Comparison of ENCODE assay signal across 1 cellular context in the genomic region with DNA sequence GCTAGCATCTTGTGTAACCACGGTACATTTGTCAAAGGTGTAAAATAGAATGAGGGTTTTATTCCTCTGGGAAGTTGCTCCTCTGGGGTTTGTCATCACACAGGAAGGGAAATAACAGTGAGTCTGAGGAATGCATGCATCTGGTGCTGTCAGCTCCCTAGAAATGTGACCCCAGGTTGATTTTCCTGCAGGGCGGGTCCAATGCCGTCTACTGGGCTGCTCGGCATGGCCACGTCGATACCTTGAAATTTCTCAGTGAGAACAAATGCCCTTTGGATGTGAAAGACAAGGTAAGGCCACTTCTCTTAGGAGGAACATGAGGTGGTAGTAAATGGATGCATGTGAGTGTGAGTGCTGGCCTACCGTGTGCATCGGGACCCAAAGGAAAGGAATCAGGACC.
TF ChIP-seq lines count a peak whose summit lies in the region.

No MANE protein-coding gene starts in this region.

TF ChIP-seq in WTC11, 78 proteins besides CTCF, POLR2A, EP300 and RAD21 (continued from another document):
- TF ChIP-seq, protein P1, sequence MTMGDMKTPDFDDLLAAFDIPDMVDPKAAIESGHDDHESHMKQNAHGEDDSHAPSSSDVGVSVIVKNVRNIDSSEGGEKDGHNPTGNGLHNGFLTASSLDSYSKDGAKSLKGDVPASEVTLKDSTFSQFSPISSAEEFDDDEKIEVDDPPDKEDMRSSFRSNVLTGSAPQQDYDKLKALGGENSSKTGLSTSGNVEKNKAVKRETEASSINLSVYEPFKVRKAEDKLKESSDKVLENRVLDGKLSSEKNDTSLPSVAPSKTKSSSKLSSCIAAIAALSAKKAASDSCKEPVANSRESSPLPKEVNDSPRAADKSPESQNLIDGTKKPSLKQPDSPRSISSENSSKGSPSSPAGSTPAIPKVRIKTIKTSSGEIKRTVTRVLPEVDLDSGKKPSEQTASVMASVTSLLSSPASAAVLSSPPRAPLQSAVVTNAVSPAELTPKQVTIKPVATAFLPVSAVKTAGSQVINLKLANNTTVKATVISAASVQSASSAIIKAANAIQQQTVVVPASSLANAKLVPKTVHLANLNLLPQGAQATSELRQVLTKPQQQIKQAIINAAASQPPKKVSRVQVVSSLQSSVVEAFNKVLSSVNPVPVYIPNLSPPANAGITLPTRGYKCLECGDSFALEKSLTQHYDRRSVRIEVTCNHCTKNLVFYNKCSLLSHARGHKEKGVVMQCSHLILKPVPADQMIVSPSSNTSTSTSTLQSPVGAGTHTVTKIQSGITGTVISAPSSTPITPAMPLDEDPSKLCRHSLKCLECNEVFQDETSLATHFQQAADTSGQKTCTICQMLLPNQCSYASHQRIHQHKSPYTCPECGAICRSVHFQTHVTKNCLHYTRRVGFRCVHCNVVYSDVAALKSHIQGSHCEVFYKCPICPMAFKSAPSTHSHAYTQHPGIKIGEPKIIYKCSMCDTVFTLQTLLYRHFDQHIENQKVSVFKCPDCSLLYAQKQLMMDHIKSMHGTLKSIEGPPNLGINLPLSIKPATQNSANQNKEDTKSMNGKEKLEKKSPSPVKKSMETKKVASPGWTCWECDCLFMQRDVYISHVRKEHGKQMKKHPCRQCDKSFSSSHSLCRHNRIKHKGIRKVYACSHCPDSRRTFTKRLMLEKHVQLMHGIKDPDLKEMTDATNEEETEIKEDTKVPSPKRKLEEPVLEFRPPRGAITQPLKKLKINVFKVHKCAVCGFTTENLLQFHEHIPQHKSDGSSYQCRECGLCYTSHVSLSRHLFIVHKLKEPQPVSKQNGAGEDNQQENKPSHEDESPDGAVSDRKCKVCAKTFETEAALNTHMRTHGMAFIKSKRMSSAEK (CRISPR knock-in tag; IDR thresholded peaks at IDR 0.05; ENCODE audit: borderline replicate concordance), result no peak
- TF ChIP-seq RORB (CRISPR knock-in tag; IDR thresholded peaks at IDR 0.05) (no peak), IRF2 (CRISPR knock-in tag; IDR thresholded peaks at IDR 0.05; ENCODE audit: borderline replicate concordance, low read depth) (no peak)
- TF ChIP-seq, protein P2, sequence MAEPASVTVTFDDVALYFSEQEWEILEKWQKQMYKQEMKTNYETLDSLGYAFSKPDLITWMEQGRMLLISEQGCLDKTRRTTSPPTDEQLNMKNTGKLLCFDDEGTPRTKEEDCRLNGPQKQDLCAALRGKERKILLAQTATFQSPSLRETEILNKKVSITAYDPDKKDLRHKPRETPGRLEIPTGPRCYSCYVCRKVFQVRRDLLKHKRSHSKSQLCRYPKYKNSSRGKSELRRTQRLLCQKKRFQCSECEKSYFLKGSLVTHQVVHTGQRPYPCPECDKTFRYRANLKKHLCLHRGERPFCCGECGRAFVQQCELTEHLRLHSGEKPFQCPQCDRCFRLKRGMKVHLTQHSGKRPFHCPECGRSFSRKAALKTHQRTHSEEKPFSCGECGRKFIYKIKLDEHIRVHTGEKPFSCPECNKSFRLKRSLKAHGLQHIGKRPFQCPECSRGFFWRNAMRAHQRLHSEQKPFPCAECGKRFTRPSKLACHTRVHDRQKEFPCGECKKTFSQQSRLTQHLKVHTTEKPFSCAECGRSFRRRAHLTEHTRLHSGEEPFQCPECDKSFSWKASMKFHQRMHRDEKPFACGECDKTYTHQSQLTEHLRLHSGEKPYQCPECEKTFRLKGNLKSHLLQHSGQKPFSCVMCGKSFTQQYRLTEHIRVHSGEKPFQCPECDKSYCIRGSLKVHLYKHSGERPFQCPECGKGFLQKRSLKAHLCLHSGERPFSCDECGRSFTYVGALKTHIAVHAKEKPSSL (CRISPR knock-in tag; conservative IDR thresholded peaks at IDR 0.05), result no peak
